In the genomic region with DNA sequence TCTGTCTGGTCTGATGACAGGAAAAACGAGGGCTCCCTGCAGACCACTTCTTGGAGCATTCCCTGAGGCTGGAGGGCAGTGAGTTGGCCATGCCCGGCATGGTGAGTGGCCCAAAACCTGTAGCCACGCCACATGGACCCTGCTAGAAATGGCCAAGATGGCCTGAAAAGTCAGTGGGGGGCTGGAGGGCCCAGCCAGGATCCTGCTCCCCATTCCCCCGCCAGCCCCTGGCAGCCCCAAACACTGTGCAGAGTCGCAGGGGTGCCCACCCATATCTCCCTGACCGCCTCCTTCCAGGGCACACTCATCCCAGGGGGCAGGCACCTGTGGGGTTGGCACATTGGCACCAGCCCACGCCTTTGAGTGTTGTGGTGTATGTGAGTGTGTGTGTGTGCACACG, we compare ENCODE assay signal across 1 cellular context.
TF ChIP-seq lines count a peak whose summit lies in the region.

No MANE protein-coding gene starts in this region.

TF ChIP-seq in GM12891, 5 proteins besides CTCF, POLR2A, EP300 and RAD21:
- TF ChIP-seq TAF1 (IDR thresholded peaks at IDR 0.05; ENCODE audit: low read depth, low read length), result no peak
